Comparison of ENCODE assay signal across 23 cellular contexts in the genomic region with DNA sequence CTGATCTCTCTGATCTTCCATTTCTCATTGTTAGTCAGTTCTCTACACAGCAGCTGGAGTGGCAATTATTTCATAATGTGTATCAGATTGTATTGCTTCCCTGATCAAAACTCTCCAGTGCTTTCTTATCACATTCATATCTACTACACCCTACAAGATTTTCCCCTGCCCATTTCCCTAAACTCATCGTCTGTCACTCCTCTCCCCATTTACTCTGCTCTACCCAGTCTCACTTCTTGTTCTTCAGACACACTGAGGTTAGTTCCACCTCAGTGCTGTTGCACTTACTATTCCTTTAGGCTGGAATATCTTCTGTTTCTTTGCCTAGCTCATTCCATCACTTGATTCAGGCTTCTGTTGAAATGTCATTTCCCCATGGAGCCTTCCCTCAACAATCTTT.
"Had no signal": no experiment of that assay in that cellular context is flagged by ENCODE, and none has a peak within 500 bp of the region (broad histone marks: within the 10 kb centered on the region; RNA-seq: fewer than 3 reads in every experiment).

No MANE protein-coding gene starts in this region.

- ATAC-seq: left lobe of liver; mucosa of descending colon; naive thymus-derived CD4-positive, alpha-beta T cell; right lobe of liver; stimulated activated naive CD8-positive, alpha-beta T cell treated with anti-CD3 and anti-CD28 coated beads, Interleukin-15, amount 100 ng/mL, for 72 hours; upper lobe of right lung had no signal

- H3K4me1 ChIP-seq: parathyroid adenoma, right lobe of liver, suprapubic skin, transverse colon, upper lobe of right lung, uterus had no signal

- H3K36me3 Mint-ChIP-seq: mesothelial cell of epicardium had no signal

- H3K27me3 Mint-ChIP-seq: progenitor cell of endocrine pancreas; stimulated activated naive CD8-positive, alpha-beta T cell treated with anti-CD3 and anti-CD28 coated beads, Interleukin-15, amount 100 ng/mL, for 72 hours had no signal

- H3K4me3 Mint-ChIP-seq: mesothelial cell of epicardium; naive thymus-derived CD4-positive, alpha-beta T cell; neural crest cell; stimulated activated naive CD8-positive, alpha-beta T cell treated with anti-CD3 and anti-CD28 coated beads, Interleukin-15, amount 100 ng/mL, for 72 hours had no signal

- H3K36me3 ChIP-seq: neutrophil, right lobe of liver, suprapubic skin, transverse colon, upper lobe of right lung, uterus had no signal

- H3K79me2 ChIP-seq: parathyroid adenoma had no signal

- H3K9ac ChIP-seq: parathyroid adenoma had no signal

- H3K9me3 Mint-ChIP-seq: mesothelial cell of epicardium; neural crest cell; stimulated activated naive CD8-positive, alpha-beta T cell treated with anti-CD3 and anti-CD28 coated beads, Interleukin-15, amount 100 ng/mL, for 72 hours had no signal

- H3K9me3 ChIP-seq: mucosa of descending colon, neutrophil, right lobe of liver, suprapubic skin, transverse colon, upper lobe of right lung, uterus had no signal

- H3K27ac ChIP-seq: dorsolateral prefrontal cortex, neutrophil, parathyroid adenoma, right lobe of liver, suprapubic skin, transverse colon, upper lobe of right lung, uterus had no signal

- H3K27me3 ChIP-seq: dorsolateral prefrontal cortex, neutrophil, right lobe of liver, transverse colon, upper lobe of right lung, uterus had no signal

- H2AFZ ChIP-seq: parathyroid adenoma had no signal

- DNase-seq: dorsolateral prefrontal cortex; effector CD4-positive, alpha-beta T cell; head of caudate nucleus; mesenchymal stem cell; mucosa of descending colon; naive thymus-derived CD4-positive, alpha-beta T cell; right lobe of liver; small intestine; stimulated activated CD4-positive, alpha-beta T cell treated with anti-CD3 and anti-CD28 coated beads, Interleukin-15, amount 100 ng/mL, for 24 hours; stimulated activated CD4-positive, alpha-beta T cell treated with anti-CD3 and anti-CD28 coated beads, Interleukin-2, amount 100 ng/mL, for 48 hours; stimulated activated naive CD4-positive, alpha-beta T cell; stimulated activated naive CD8-positive, alpha-beta T cell treated with anti-CD3 and anti-CD28 coated beads, Interleukin-15, amount 100 ng/mL, for 72 hours; transverse colon; upper lobe of right lung; uterus had no signal

- H3K4me3 ChIP-seq: dorsolateral prefrontal cortex, lung, mucosa of descending colon, right lobe of liver, suprapubic skin, transverse colon, upper lobe of right lung, uterus had no signal

- H3K27ac Mint-ChIP-seq: mesothelial cell of epicardium; naive thymus-derived CD4-positive, alpha-beta T cell; progenitor cell of endocrine pancreas; stimulated activated naive CD8-positive, alpha-beta T cell treated with anti-CD3 and anti-CD28 coated beads, Interleukin-15, amount 100 ng/mL, for 72 hours had no signal
